ENCODE assay signal across 14 cellular contexts in the genomic region with DNA sequence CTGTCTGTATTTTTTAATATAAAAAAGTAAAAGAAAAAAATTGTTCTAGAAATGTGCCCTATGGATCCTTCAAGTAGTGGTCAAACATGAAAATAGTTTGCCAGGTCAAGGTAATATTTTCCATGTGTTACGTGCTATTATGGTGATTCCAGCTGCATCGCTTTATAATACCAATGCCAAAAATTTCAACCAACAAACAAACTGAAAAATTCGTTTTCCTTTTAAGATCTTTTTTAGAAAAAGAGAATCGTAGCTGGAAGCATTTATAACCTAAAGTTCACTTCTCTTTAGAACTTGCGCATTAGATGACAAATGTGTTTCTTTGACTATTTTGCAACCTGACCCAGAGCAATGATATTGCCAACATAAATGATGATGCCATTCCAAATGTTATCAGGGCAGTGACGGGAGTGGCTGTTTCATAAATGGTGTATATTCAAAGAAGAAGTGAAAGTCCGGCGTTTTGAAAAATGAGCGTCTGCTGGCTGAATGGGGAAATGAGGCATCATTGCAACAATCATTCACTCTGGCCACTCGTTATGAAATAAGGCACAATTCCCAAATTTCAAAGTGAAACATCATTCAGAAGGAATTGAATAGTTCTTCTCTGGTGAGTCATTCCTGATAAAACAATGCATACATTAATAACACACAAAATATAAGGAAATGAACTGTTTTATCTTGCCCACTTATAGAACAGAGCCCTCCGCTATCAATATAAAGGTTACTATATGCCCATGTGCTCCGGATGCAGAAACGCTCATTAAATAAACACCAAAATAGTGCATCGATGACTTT.
DNase-seq lines count a peak whose midpoint lies in the region; ATAC-seq, FAIRE-seq and TF ChIP-seq lines count a peak whose summit lies in the region.
"Had no signal": no experiment of that assay in that cellular context is flagged by ENCODE, and none has a peak within 500 bp of the region (broad histone marks: within the 10 kb centered on the region; RNA-seq: fewer than 3 reads in every experiment).

No MANE protein-coding gene starts in this region.

- ATAC-seq in GM19397 (IDR thresholded peaks at IDR 0.05; ENCODE audit: unreplicated experiment): no peak

- DNase-seq in HTR-8/SVneo (ENCODE audit: insufficient read length, low spot score) (peak; percentile 15), SKM-1 (lab: John Stamatoyannopoulos, UW; ENCODE audit: unreplicated experiment) (peak; percentile 94), fibroblast of pulmonary artery (ENCODE audit: low read depth) (peak; percentile 88), stromal cell of bone marrow (ENCODE audit: low read depth) (peak; percentile 3), NCI-H1436 (lab: John Stamatoyannopoulos, UW) (no peak), HUDEP-2 (lab: John Stamatoyannopoulos, UW; ENCODE audit: unreplicated experiment in 76 of 76) (no peak)
- no peak for DNase-seq in activated CD4-positive, alpha-beta T cell treated with anti-CD3 and anti-CD28 coated beads, Interleukin-2, amount 50 U/mL, for 4 hours
- DNase-seq: activated CD4-positive, alpha-beta memory T cell treated with anti-CD3 and anti-CD28 coated beads for 36 hours; activated naive CD4-positive, alpha-beta T cell treated with anti-CD3 and anti-CD28 coated beads, Interleukin-2, amount 10 ng/mL, durations not matched to agents 7 days and 5 days; dorsolateral prefrontal cortex; heart right ventricle; NCI-H1048; NCI-H774 had no signal

- FAIRE-seq in HTR-8/SVneo (lab: Jason Lieb, UNC): no peak

- no peak for TF ChIP-seq CTCF in fibroblast of pulmonary artery (IDR thresholded peaks at IDR 0.05; ENCODE audit: low read length, missing control alignments)

- peak overlapping the region; percentile 28 for H3K4me3 ChIP-seq in fibroblast of pulmonary artery (replicated peaks; ENCODE audit: low read depth, low read length)
- H3K4me3 ChIP-seq: dorsolateral prefrontal cortex, heart right ventricle had no signal

Comparison
In these comparisons a context has a peak if more than half of its experiments do, and no peak if none do; other contexts are left out.
1. DNase-seq: peak in HTR-8/SVneo (single experiment), SKM-1 (single experiment), fibroblast of pulmonary artery (single experiment) and stromal cell of bone marrow (single experiment); none in NCI-H1436 (single experiment), activated CD4-positive, alpha-beta T cell treated with anti-CD3 and anti-CD28 coated beads, Interleukin-2, amount 50 U/mL, for 4 hours (0 of 2) and HUDEP-2 (0 of 76).